ENCODE assay signal across 9 cellular contexts in the genomic region with DNA sequence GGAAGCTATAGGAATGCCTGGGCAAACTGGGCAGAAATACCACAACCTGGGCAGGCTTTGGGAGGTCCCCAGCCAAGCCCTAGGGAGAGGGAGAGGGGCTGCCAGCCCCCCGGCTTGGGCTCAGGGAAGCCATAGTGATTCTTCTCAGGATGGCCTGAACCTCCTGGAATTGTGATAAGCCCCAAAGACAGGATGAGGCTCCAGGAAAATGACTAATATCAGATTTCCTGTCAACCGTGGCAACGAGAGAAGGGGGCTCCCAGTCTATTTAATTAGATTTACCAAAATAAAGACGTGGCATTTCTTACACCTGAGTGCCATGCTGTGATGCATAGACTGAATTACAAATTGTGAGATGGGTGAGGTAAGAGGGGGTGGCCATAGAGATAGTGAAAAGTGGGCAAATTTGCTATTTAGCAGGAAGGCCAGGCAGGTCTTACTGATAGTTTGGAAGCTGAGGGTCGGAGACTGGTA. TPM values are rescaled to one million over a fixed set of nuclear protein-coding genes. Genes with fewer than 3 reads are reported as not detected.
DNase-seq lines count a peak whose midpoint lies in the region; ATAC-seq, FAIRE-seq and TF ChIP-seq lines count a peak whose summit lies in the region.
"Had no signal": no experiment of that assay in that cellular context is flagged by ENCODE, and none has a peak within 500 bp of the region (broad histone marks: within the 10 kb centered on the region; RNA-seq: fewer than 3 reads in every experiment).

No MANE protein-coding gene starts in this region.

- no peaks in the 10 kb centered on the region for H3K27me3 ChIP-seq in GM12878 (replicated peaks in 1 of 2; ENCODE audit: control insufficient read depth in 2 of 2, insufficient read depth in 2 of 2, low read length in 1 of 2)
- H3K27me3 ChIP-seq in left lung = peaks cover 0 to 27% of the 10 kb centered on the region in 2 donors

- under 1% methylated on average over 5 of the region's 5 CpGs for WGBS in GM12878 (ENCODE audit: insufficient coverage, insufficient replicate concordance, low lambda C conversion rate, missing lambda C conversion rate)

- H4K20me1 ChIP-seq in GM12878 (ENCODE audit: control insufficient read depth, insufficient read depth) = no peaks in the 10 kb centered on the region

- peak; percentile 44 for ATAC-seq in activated CD4-positive, alpha-beta T cell treated with anti-CD3 and anti-CD28 coated beads for 36 hours
- peak; percentile 12 for ATAC-seq in GM12878
- no peak for ATAC-seq in left lung
- ATAC-seq in GM21526 (IDR thresholded peaks at IDR 0.05; ENCODE audit: low FRiP score, unreplicated experiment) = no peak

- TF ChIP-seq POLR2A in GM12878 (IDR thresholded peaks at IDR 0.05; ENCODE audit: low read depth, low read length) = no peak

- SMC1A ChIA-PET in GM12878 (lab: Charles Lee; ENCODE audit: uncharacterized antibody, unreplicated experiment) = interaction anchor here (1.3 kb wide), 1 partner anchor 12 kb away, joined by 4 read pairs; no protein-coding TSS in a partner anchor

- no peaks in the 10 kb centered on the region for H3K9me3 Mint-ChIP-seq in activated CD4-positive, alpha-beta T cell treated with anti-CD3 and anti-CD28 coated beads for 36 hours (ENCODE audit: low read depth)

- H3K4me3 ChIP-seq in GM12878 = peak overlapping the region; percentile 66
- H3K4me3 ChIP-seq in left lung = peak overlapping the region; percentile 43 to 56

- peak overlapping the region; percentile 78 for H3K9ac ChIP-seq in GM12878 (ENCODE audit: control insufficient read depth, insufficient read depth, low read length)

- H2AFZ ChIP-seq in GM12878 (ENCODE audit: control insufficient read depth, low read depth, low read length) = peak overlapping the region; percentile 95

- H3K79me2 ChIP-seq in GM12878 (ENCODE audit: control insufficient read depth, insufficient read depth, low read length) = no peaks in the 10 kb centered on the region

- no peaks in the 10 kb centered on the region for H3K27me3 Mint-ChIP-seq in activated CD4-positive, alpha-beta T cell treated with anti-CD3 and anti-CD28 coated beads for 36 hours

- H3K4me1 ChIP-seq in GM12878 (ENCODE audit: control insufficient read depth, insufficient read depth, low read length) (peaks cover 9% of the 10 kb centered on the region; the same call in 1 of the 2 replicates), left lung (peaks cover 9 to 25% of the 10 kb centered on the region in 2 donors)

- no peak for TF ChIP-seq CTCF in GM12878 (IDR thresholded peaks at IDR 0.05 in 2 of 3, conservative IDR thresholded peaks at IDR 0.05 in 1 of 3; ENCODE audit: control insufficient read depth in 2 of 3, extremely low read depth in 1 of 3, insufficient read depth in 1 of 3, low read depth in 3 of 3, low read length in 3 of 3)
- TF ChIP-seq CTCF in left lung (IDR thresholded peaks at IDR 0.05) = no peak

- no peak for TF ChIP-seq RAD21 in GM12878 (IDR thresholded peaks at IDR 0.05; ENCODE audit: insufficient read depth, low read depth, low read length)

- H3K27ac Mint-ChIP-seq in activated CD4-positive, alpha-beta T cell treated with anti-CD3 and anti-CD28 coated beads for 36 hours = peak overlapping the region; percentile 83

- H3K27ac ChIP-seq in GM12878 (ENCODE audit: control insufficient read depth, insufficient read depth) (no peak overlapping the region; the same call in 1 of the 2 replicates), left lung (peak overlapping the region; percentile 86 to 95), substantia nigra (ENCODE audit: low read depth, low read length, poor library complexity, severe bottlenecking) (peak overlapping the region; percentile 93)

- POLR2A ChIA-PET in activated CD4-positive, alpha-beta T cell treated with anti-CD3 and anti-CD28 coated beads for 36 hours (lab: Charles Lee) = interaction anchor here (0.7 kb wide), 1 partner anchor 15 kb away, joined by 3 read pairs; no protein-coding TSS in a partner anchor
- POLR2A ChIA-PET in GM12878 (lab: Charles Lee) = interaction anchor here (0.9 kb wide), 1 partner anchor 20 kb away, joined by 4 read pairs; no protein-coding TSS in a partner anchor

- H3K4me3 Mint-ChIP-seq in activated CD4-positive, alpha-beta T cell treated with anti-CD3 and anti-CD28 coated beads for 36 hours = peak overlapping the region; percentile 75

- DNase-seq in activated CD4-positive, alpha-beta T cell treated with anti-CD3 and anti-CD28 coated beads for 36 hours = no peak
- no peak for DNase-seq in activated CD4-positive, alpha-beta T cell treated with anti-CD3 and anti-CD28 coated beads, Interleukin-2, amount 50 U/mL, for 4 hours
- DNase-seq in GM12878 (ENCODE audit: low read depth, low spot score) = no peak
- DNase-seq in left lung = no peak
- DNase-seq in substantia nigra (lab: John Stamatoyannopoulos, UW) = no peak
- no peak for DNase-seq in NCI-H2196 (lab: John Stamatoyannopoulos, UW; ENCODE audit: unreplicated experiment)
- no peak for DNase-seq in cerebellar nuclear complex (lab: John Stamatoyannopoulos, UW)

- intact Hi-C loops in activated CD4-positive, alpha-beta T cell treated with anti-CD3 and anti-CD28 coated beads for 36 hours (cut with DNase I, micrococcal nuclease) = loop anchor here in 1 of 2 experiments (2.0 to 5.0 kb wide), 2 partner anchors 232 to 1090 kb away; partner anchors contain the start of genes LIPT2 and UVRAG
- intact Hi-C loops in GM12878 (cut with micrococcal nuclease; ENCODE audit: unreplicated experiment) (no loop called here), left lung (cut with DNase I) (no loop called here)

- H3K4me1 Mint-ChIP-seq in activated CD4-positive, alpha-beta T cell treated with anti-CD3 and anti-CD28 coated beads for 36 hours = peaks cover 13% of the 10 kb centered on the region

- CTCF ChIA-PET in activated CD4-positive, alpha-beta T cell treated with anti-CD3 and anti-CD28 coated beads for 36 hours (lab: Charles Lee) = interaction anchor here (0.6 to 0.8 kb wide), 2 partner anchors 20 to 1605 kb away, joined by 3 to 4 read pairs; no protein-coding TSS in a partner anchor
- CTCF ChIA-PET in GM12878 (lab: Yijun Ruan, JAX) = interaction anchor here (1.3 to 2.5 kb wide), 2 partner anchors 12 to 15 kb away, joined by 5 read pairs; no protein-coding TSS in a partner anchor

- RAD21 ChIA-PET in GM12878 (lab: Charles Lee; ENCODE audit: unreplicated experiment) = no interaction called here

- H3K36me3 ChIP-seq in GM12878 (ENCODE audit: control insufficient read depth in 2 of 2, insufficient read depth in 2 of 2, low read length in 1 of 2) (no peaks in the 10 kb centered on the region), left lung (no peaks in the 10 kb centered on the region)

- in situ Hi-C loops in GM12878 (cut with MboI) = no loop called here

- peak overlapping the region; percentile 95 for H3K4me2 ChIP-seq in GM12878 (ENCODE audit: control insufficient read depth, insufficient read depth)

- H3K9me3 ChIP-seq in GM12878 (replicated peaks; ENCODE audit: control insufficient read depth, insufficient read depth, low read length) = no peaks in the 10 kb centered on the region
- no peaks in the 10 kb centered on the region for H3K9me3 ChIP-seq in left lung

- TF ChIP-seq EP300 in GM12878 (IDR thresholded peaks at IDR 0.05; ENCODE audit: borderline replicate concordance in 1 of 2, control insufficient read depth in 1 of 2, low read depth in 2 of 2, low read length in 2 of 2) = no peak

- no peak for FAIRE-seq in GM12878 (lab: Jason Lieb, UNC)
- FAIRE-seq: A204.1 had no signal

- no peaks in the 10 kb centered on the region for H3K36me3 Mint-ChIP-seq in activated CD4-positive, alpha-beta T cell treated with anti-CD3 and anti-CD28 coated beads for 36 hours (ENCODE audit: low read depth)

- no TSS peak for BruUV-seq in GM12878 (replicated peaks; lab: Mats Ljungman, UMichigan)

RNA-seq across cellular contexts. Expression of gene SERPINH1, which starts 20.4 kb away (rescaled TPM):
- total RNA-seq in activated CD4-positive, alpha-beta T cell treated with anti-CD3 and anti-CD28 coated beads for 36 hours = 10 to 100 TPM; 20.3 to 23.1 TPM
- 69.8 and 79.0 TPM in 2 replicates for total RNA-seq in GM12878 (2013; cell fraction: nucleolus; rRNA removed)
- total RNA-seq in GM12878 (2014; rRNA removed) (11.5 and 13.6 TPM in 2 replicates), GM12878 (2014; rRNA removed; fragmentation: Illumina TruSeq; extraction: Trizol) (8.0 and 9.5 TPM in 2 replicates), GM12878 (2021) (17.9 and 18.8 TPM in 2 replicates), left lung (100 to 1,000 TPM; 358 to 516 TPM)
- 4.7 TPM for polyA plus RNA-seq in GM12878 (2011; ENCODE audit: low read depth)
- polyA plus RNA-seq in GM12878 (2011; rRNA removed) (8.1 and 19.8 TPM in 2 replicates), GM12878 (2014; fragmentation: Illumina TruSeq; extraction: Trizol) (9.3 and 11.7 TPM in 2 replicates), GM12878 (2014; fragmentation: Nextera tagmentation; extraction: Ambion mirVana) (1 to 10 TPM in 1 of 2 experiments, under 1 TPM in 1; 0.34 to 1.4 TPM), GM12878 (2014; rRNA removed) (15.2 and 17.2 TPM in 2 replicates), GM12878 (2016; fragmentation: Nextera tagmentation; extraction: Ambion mirVana) (10 to 100 TPM; 13.8 to 18.8 TPM)
- polyA plus RNA-seq in GM12878 (2011; cell fraction: cytosol; rRNA removed) = 19.2 and 26.8 TPM in 2 replicates
- 35.5 and 37.6 TPM in 2 replicates for polyA plus RNA-seq in GM12878 (2011; cell fraction: nucleus; rRNA removed)
- 14.7 and 24.2 TPM in 2 replicates for polyA plus RNA-seq in GM12878 (2012)
- polyA minus RNA-seq in GM12878 (2011; rRNA and poly(A)+ RNA removed) = 14.8 and 16.9 TPM in 2 replicates
- 11.5 and 13.1 TPM in 2 replicates for polyA minus RNA-seq in GM12878 (2011; cell fraction: cytosol; rRNA and poly(A)+ RNA removed)
- polyA minus RNA-seq in GM12878 (2011; cell fraction: nucleus; rRNA and poly(A)+ RNA removed) = 11.2 and 18.3 TPM in 2 replicates

RNA-seq across cellular contexts. Expression of gene GDPD5, which starts 56.8 kb away (rescaled TPM):
- 10 to 100 TPM; 16.8 to 22.0 TPM for total RNA-seq in activated CD4-positive, alpha-beta T cell treated with anti-CD3 and anti-CD28 coated beads for 36 hours
- total RNA-seq in GM12878 (2013; cell fraction: nucleolus; rRNA removed) = 50.1 and 57.7 TPM in 2 replicates
- 12.3 and 13.7 TPM in 2 replicates for total RNA-seq in GM12878 (2014; rRNA removed)
- total RNA-seq in GM12878 (2014; rRNA removed; fragmentation: Illumina TruSeq; extraction: Trizol) = 6.2 and 6.3 TPM in 2 replicates
- total RNA-seq in GM12878 (2021) = 22.9 and 30.0 TPM in 2 replicates
- polyA plus RNA-seq in GM12878 (2011; ENCODE audit: low read depth) = 3.3 TPM
- polyA plus RNA-seq in GM12878 (2011; rRNA removed) = 3.5 and 8.0 TPM in 2 replicates
- 6.5 and 7.7 TPM in 2 replicates for polyA plus RNA-seq in GM12878 (2011; cell fraction: cytosol; rRNA removed)
- polyA plus RNA-seq in GM12878 (2011; cell fraction: nucleus; rRNA removed) = 76.3 and 76.9 TPM in 2 replicates
- 8.5 and 11.5 TPM in 2 replicates for polyA plus RNA-seq in GM12878 (2012)
- 2.5 and 7.3 TPM in 2 replicates for polyA plus RNA-seq in GM12878 (2014; fragmentation: Illumina TruSeq; extraction: Trizol)
- polyA plus RNA-seq in GM12878 (2014; fragmentation: Nextera tagmentation; extraction: Ambion mirVana) = under 1 TPM; 0.10 to 0.80 TPM
- 20.2 and 21.9 TPM in 2 replicates for polyA plus RNA-seq in GM12878 (2014; rRNA removed)
- 1 to 10 TPM; 1.9 to 4.2 TPM for polyA plus RNA-seq in GM12878 (2016; fragmentation: Nextera tagmentation; extraction: Ambion mirVana)
- 6.4 and 13.3 TPM in 2 replicates for polyA minus RNA-seq in GM12878 (2011; rRNA and poly(A)+ RNA removed)
- 5.7 and 9.9 TPM in 2 replicates for polyA minus RNA-seq in GM12878 (2011; cell fraction: cytosol; rRNA and poly(A)+ RNA removed)
- polyA minus RNA-seq in GM12878 (2011; cell fraction: nucleus; rRNA and poly(A)+ RNA removed) = 12.2 and 21.5 TPM in 2 replicates
- total RNA-seq in left lung = 10 to 100 TPM; 10.5 to 15.5 TPM

Comparison
In these comparisons a context has a peak if more than half of its experiments do, and no peak if none do; other contexts are left out.
1. ATAC-seq: peak in activated CD4-positive, alpha-beta T cell treated with anti-CD3 and anti-CD28 coated beads for 36 hours (single experiment) and GM12878 (single experiment); none in left lung (single experiment) and GM21526 (single experiment).
2. RNA of gene SERPINH1, which starts 20.4 kb away (total RNA-seq): 358 to 516 TPM in left lung; 20.3 to 23.1 TPM in activated CD4-positive, alpha-beta T cell treated with anti-CD3 and anti-CD28 coated beads for 36 hours and 8.0 to 79.0 TPM in GM12878; every median in the first group is over 4 times any median in the second.